24 cellular contexts compared by ENCODE assay signal in the genomic region with DNA sequence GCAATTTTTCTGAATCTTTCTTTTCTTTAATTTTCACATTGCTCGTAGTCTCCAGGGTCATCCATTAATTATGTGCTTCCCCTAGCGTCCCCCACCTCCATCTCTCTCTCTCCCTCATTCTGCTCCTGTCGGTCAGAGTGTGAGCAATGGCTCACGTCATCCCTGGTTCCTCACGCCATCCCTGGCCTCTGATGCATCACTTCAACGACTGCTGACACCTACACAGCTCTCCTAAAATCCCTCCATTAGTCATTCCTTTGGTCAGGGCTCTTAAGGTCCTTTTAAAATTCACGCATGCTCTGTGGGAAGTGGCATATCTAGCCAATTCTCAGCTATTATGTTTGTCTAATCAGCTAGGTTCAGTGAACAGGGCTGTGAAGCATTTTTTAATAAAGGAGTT. TPM values are rescaled to one million over a fixed set of nuclear protein-coding genes. Genes with fewer than 3 reads are reported as not detected.
DNase-seq lines count a peak whose midpoint lies in the region; ATAC-seq, FAIRE-seq and TF ChIP-seq lines count a peak whose summit lies in the region.
"Had no signal": no experiment of that assay in that cellular context is flagged by ENCODE, and none has a peak within 500 bp of the region (broad histone marks: within the 10 kb centered on the region; RNA-seq: fewer than 3 reads in every experiment).

No MANE protein-coding gene starts in this region.

- H3K36me3 ChIP-seq in GM23338 (ENCODE audit: insufficient read depth), result no peaks in the 10 kb centered on the region
- H3K36me3 ChIP-seq in MG63, result no peaks in the 10 kb centered on the region
- no peaks in the 10 kb centered on the region for H3K36me3 ChIP-seq in astrocyte (ENCODE audit: insufficient read depth, low read length)
- H3K36me3 ChIP-seq: BLaER1 treated with 17β-estradiol and CSF1 and Interleukin-3, amounts not matched to agents 10 nM and 100 nM; SJSA1 had no signal

- H3K4me3 Mint-ChIP-seq in GM23338 (no peak overlapping the region), astrocyte (ENCODE audit: unreplicated experiment) (no peak overlapping the region)
- no peak overlapping the region for H3K4me3 Mint-ChIP-seq in activated T-helper 17 cell treated with anti-CD3 and anti-CD28 coated beads, Interleukin-2, amount 50 U/mL, for 72 hours
- H3K4me3 Mint-ChIP-seq: CD8-positive, alpha-beta memory T cell; HFFc6 had no signal

- H3K4me3 ChIP-seq in GM23338 (no peak overlapping the region), MG63 (no peak overlapping the region), astrocyte (ENCODE audit: insufficient read depth, low read depth, low read length) (no peak overlapping the region)
- H3K4me3 ChIP-seq: BLaER1 treated with 17β-estradiol and CSF1 and Interleukin-3, amounts not matched to agents 10 nM and 100 nM; SJSA1 had no signal

- no peak for ATAC-seq in GM23338
- no peak for ATAC-seq in activated T-helper 17 cell treated with anti-CD3 and anti-CD28 coated beads, Interleukin-2, amount 50 U/mL, for 72 hours (replicated peaks)
- ATAC-seq in HG03457 (IDR thresholded peaks at IDR 0.05; ENCODE audit: unreplicated experiment), result no peak

- no peak overlapping the region for H3K9ac ChIP-seq in astrocyte (ENCODE audit: low read length)
- H3K9ac ChIP-seq: BLaER1 treated with 17β-estradiol and CSF1 and Interleukin-3, amounts not matched to agents 10 nM and 100 nM had no signal

- no peak overlapping the region for H3K4me2 ChIP-seq in GM23338
- peak overlapping the region; percentile 26 for H3K4me2 ChIP-seq in astrocyte (ENCODE audit: low read length)
- H3K4me2 ChIP-seq: BLaER1 treated with 17β-estradiol and CSF1 and Interleukin-3, amounts not matched to agents 10 nM and 100 nM had no signal

- H3K79me2 ChIP-seq in GM23338 (replicated peaks; ENCODE audit: insufficient read depth), result no peaks in the 10 kb centered on the region
- H3K79me2 ChIP-seq in astrocyte (ENCODE audit: insufficient read depth, low read length), result no peaks in the 10 kb centered on the region

- H3K27me3 ChIP-seq in GM23338 (ENCODE audit: insufficient read depth), result no peaks in the 10 kb centered on the region
- H3K27me3 ChIP-seq in MG63, result no peaks in the 10 kb centered on the region
- no peaks in the 10 kb centered on the region for H3K27me3 ChIP-seq in astrocyte (ENCODE audit: insufficient read depth, low read length)
- H3K27me3 ChIP-seq: BLaER1 treated with 17β-estradiol and CSF1 and Interleukin-3, amounts not matched to agents 10 nM and 100 nM; SJSA1 had no signal

- no peaks in the 10 kb centered on the region; the same call in 2 of the 3 replicates for H3K9me3 Mint-ChIP-seq in GM23338
- H3K9me3 Mint-ChIP-seq in astrocyte (ENCODE audit: unreplicated experiment), result no peaks in the 10 kb centered on the region
- H3K9me3 Mint-ChIP-seq in activated T-helper 17 cell treated with anti-CD3 and anti-CD28 coated beads, Interleukin-2, amount 50 U/mL, for 72 hours, result peaks cover 4% of the 10 kb centered on the region
- H3K9me3 Mint-ChIP-seq: HFFc6 had no signal

- 0 out of 2 replicates have a peak, but pooled peaks cover 15% of the 10 kb centered on the region for H3K9me2 ChIP-seq in GM23338 (ENCODE audit: insufficient read depth)

- H3K27me3 Mint-ChIP-seq in GM23338 (ENCODE audit: insufficient read depth, low read depth, poor library complexity) (peaks cover 1% of the 10 kb centered on the region), astrocyte (ENCODE audit: low read depth, unreplicated experiment) (no peaks in the 10 kb centered on the region)
- H3K27me3 Mint-ChIP-seq in activated T-helper 17 cell treated with anti-CD3 and anti-CD28 coated beads, Interleukin-2, amount 50 U/mL, for 72 hours, result peaks cover 13% of the 10 kb centered on the region

- H3K9me3 ChIP-seq in MG63 (no peaks in the 10 kb centered on the region), astrocyte (ENCODE audit: insufficient read depth, low read depth, low read length) (no peaks in the 10 kb centered on the region)
- H3K9me3 ChIP-seq: BLaER1 treated with 17β-estradiol and CSF1 and Interleukin-3, amounts not matched to agents 10 nM and 100 nM; SJSA1 had no signal

- no peaks in the 10 kb centered on the region for H3K4me1 ChIP-seq in GM23338 (ENCODE audit: insufficient read depth)
- peaks cover 4% of the 10 kb centered on the region for H3K4me1 ChIP-seq in astrocyte (ENCODE audit: insufficient read depth, low read length)
- H3K4me1 ChIP-seq: BLaER1 treated with 17β-estradiol and CSF1 and Interleukin-3, amounts not matched to agents 10 nM and 100 nM; SJSA1 had no signal

- H4K20me1 ChIP-seq in GM23338 (replicated peaks; ENCODE audit: insufficient read depth), result no peaks in the 10 kb centered on the region
- no peaks in the 10 kb centered on the region for H4K20me1 ChIP-seq in astrocyte (ENCODE audit: insufficient read depth, low read length)
- H4K20me1 ChIP-seq: BLaER1 treated with 17β-estradiol and CSF1 and Interleukin-3, amounts not matched to agents 10 nM and 100 nM had no signal

- H3K4me1 Mint-ChIP-seq in GM23338 (no peaks in the 10 kb centered on the region), astrocyte (ENCODE audit: low read depth, unreplicated experiment) (no peaks in the 10 kb centered on the region)
- H3K4me1 Mint-ChIP-seq in activated T-helper 17 cell treated with anti-CD3 and anti-CD28 coated beads, Interleukin-2, amount 50 U/mL, for 72 hours, result no peaks in the 10 kb centered on the region
- H3K4me1 Mint-ChIP-seq: CD8-positive, alpha-beta memory T cell had no signal

- DNase-seq in GM23338 (ENCODE audit: low spot score) (no peak), MG63 (peak; percentile 4), astrocyte (ENCODE audit: low read depth) (peak; percentile 85), AML-193 (lab: John Stamatoyannopoulos, UW) (no peak), iPS-NIHi7 (ENCODE audit: extremely low spot score) (no peak)
- DNase-seq: CD8-positive, alpha-beta memory T cell; DND-41; GF-D8; GOT3; HFFc6; NCI-H1092 treated with DMSO at 0.1 percent for 48 hours; NCI-H1694 treated with DMSO at 0.1 percent for 48 hours; NCI-H2107; NCI-H2227 treated with DMSO at 0.1 percent for 48 hours; NCI-H524 treated with DMSO at 0.1 percent for 48 hours had no signal

- H3K36me3 Mint-ChIP-seq in GM23338 (ENCODE audit: low read depth) (no peaks in the 10 kb centered on the region), astrocyte (ENCODE audit: low read depth, unreplicated experiment) (no peaks in the 10 kb centered on the region)
- no peaks in the 10 kb centered on the region for H3K36me3 Mint-ChIP-seq in activated T-helper 17 cell treated with anti-CD3 and anti-CD28 coated beads, Interleukin-2, amount 50 U/mL, for 72 hours (ENCODE audit: low read depth)
- H3K36me3 Mint-ChIP-seq: CD8-positive, alpha-beta memory T cell had no signal

- H2AFZ ChIP-seq in GM23338 (0 out of 2 replicates have a peak overlapping the region, but pooled peaks have one; percentile 23), astrocyte (ENCODE audit: low read depth, low read length) (peak overlapping the region; percentile 37)

- no peak for FAIRE-seq in astrocyte (lab: Jason Lieb, UNC)
- FAIRE-seq: D721Med, GM12891, HTR-8/SVneo had no signal

- no peak for TF ChIP-seq CTCF in GM23338 (conservative IDR thresholded peaks at IDR 0.05; ENCODE audit: low read depth in 2 of 2)
- no peak for TF ChIP-seq CTCF in astrocyte (IDR thresholded peaks at IDR 0.05; ENCODE audit: insufficient read depth, low read depth, low read length)

- H3K27ac ChIP-seq in GM23338 (ENCODE audit: low read depth) (no peak overlapping the region), astrocyte (ENCODE audit: low read depth, low read length) (peak overlapping the region; percentile 50)
- H3K27ac ChIP-seq: BLaER1 treated with 17β-estradiol and CSF1 and Interleukin-3, amounts not matched to agents 10 nM and 100 nM; RWPE1; SJSA1 had no signal

- no peaks in the 10 kb centered on the region for H3F3A ChIP-seq in GM23338 (replicated peaks; ENCODE audit: low read depth)

- H3K27ac Mint-ChIP-seq in GM23338 (no peak overlapping the region), astrocyte (ENCODE audit: unreplicated experiment) (no peak overlapping the region)
- H3K27ac Mint-ChIP-seq in activated T-helper 17 cell treated with anti-CD3 and anti-CD28 coated beads, Interleukin-2, amount 50 U/mL, for 72 hours, result no peak overlapping the region
- H3K27ac Mint-ChIP-seq: CD8-positive, alpha-beta memory T cell; HFFc6 had no signal

RNA-seq across cellular contexts. Expression of a gene that starts 32.3 kb away (rescaled TPM):
- 1.3 and 1.5 TPM in 2 replicates for total RNA-seq in GM23338 (2014; rRNA removed; shearing (Covaris generic))
- 0.07 and 0.13 TPM in 2 replicates for polyA plus RNA-seq in GM23338 (2016; fragmentation: Nextera tagmentation; extraction: Ambion mirVana)
- total RNA-seq in MG63 (2014; rRNA removed; shearing (Covaris generic); ENCODE audit: low replicate concordance), result not detected in 2 replicates
- 0.12 and 0.27 TPM in 2 replicates for total RNA-seq in astrocyte
- not detected for total RNA-seq in activated T-helper 17 cell treated with anti-CD3 and anti-CD28 coated beads, Interleukin-2, amount 50 U/mL, for 72 hours
- total RNA-seq: CD8-positive, alpha-beta memory T cell; HFFc6; T-helper 2 cell treated with Interferon-gamma antibody and Interleukin-4, amounts not matched to agents 100 ng/mL and 5 ng/mL, for 36 hours had no signal
- polyA plus RNA-seq: CD8-positive, alpha-beta memory T cell had no signal

Comparison
In these comparisons a context has a peak if more than half of its experiments do, and no peak if none do; other contexts are left out.
1. DNase-seq: peak in MG63 (single experiment) and astrocyte (single experiment); none in GM23338 (single experiment), AML-193 (0 of 2) and iPS-NIHi7 (single experiment).